In the genomic region with DNA sequence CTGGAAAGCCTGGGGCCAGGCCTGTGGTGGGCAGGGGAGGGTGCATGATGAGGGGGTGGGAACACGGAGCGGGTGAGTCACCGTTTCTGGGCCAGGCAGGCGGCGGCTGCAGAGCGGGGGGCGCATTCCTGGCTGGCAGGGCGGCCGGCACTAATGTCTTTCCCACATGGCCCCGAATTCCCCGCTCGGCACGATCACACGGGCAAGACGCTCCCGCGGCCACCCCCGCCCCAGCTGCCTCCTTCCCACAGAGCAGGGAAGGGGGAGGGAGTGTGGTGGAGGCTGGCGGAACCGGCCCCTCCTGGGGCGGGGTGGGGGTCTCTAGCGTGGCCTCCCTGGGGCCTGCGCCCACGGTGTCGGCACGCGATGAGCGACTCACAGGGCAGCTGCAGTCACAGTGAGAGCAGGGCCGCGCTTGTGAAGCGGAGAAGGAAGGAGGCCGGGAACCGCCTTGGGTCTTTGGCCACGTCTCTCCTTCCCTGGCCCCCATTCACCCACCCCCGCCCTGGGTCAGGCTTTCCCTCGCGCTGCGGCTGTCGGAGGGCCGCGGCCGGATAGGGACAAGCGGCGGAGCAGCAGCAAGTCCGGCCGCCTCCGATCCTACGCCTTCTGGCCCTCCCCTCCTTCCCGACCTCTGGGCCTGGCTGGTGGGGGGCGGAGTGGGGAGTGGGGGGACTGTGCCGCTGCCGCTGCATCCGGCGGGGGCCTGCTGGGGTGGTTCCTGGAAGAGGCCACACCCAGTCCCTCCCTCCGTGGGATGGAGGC, we compare ENCODE assay signal across 8 cellular contexts. TPM values are rescaled to one million over a fixed set of nuclear protein-coding genes. Genes with fewer than 3 reads are reported as not detected.
DNase-seq lines count a peak whose midpoint lies in the region; ATAC-seq and TF ChIP-seq lines count a peak whose summit lies in the region.

No MANE protein-coding gene starts in this region.

- H3K18ac ChIP-seq in trophoblast cell (ENCODE audit: low read length): peak overlapping the region; percentile 96

- peak overlapping the region; percentile 85 for H2AFZ ChIP-seq in trophoblast cell (ENCODE audit: insufficient read depth, low read length, poor library complexity)

- H2BK120ac ChIP-seq in trophoblast cell (ENCODE audit: insufficient read depth, low read length, poor library complexity): peak overlapping the region; percentile 99

- peaks cover 29% of the 10 kb centered on the region for H3K4me1 Mint-ChIP-seq in activated naive CD8-positive, alpha-beta T cell treated with anti-CD3 and anti-CD28 coated beads for 36 hours

- intact Hi-C loops in heart right ventricle (cut with DNase I): loop anchor here in 4 of 10 donors (2.0 to 10.0 kb wide), 5 partner anchors 40 to 268 kb away; no protein-coding TSS in a partner anchor

- peak overlapping the region; percentile 97 for H4K8ac ChIP-seq in trophoblast cell (ENCODE audit: low read depth, low read length)

- H3K23ac ChIP-seq in trophoblast cell (ENCODE audit: low read length): no peak overlapping the region

- H3K79me1 ChIP-seq in trophoblast cell (ENCODE audit: low read length): peaks cover 57% of the 10 kb centered on the region

- H3K36me3 ChIP-seq in ES-I3 (ENCODE audit: insufficient read depth, low read length) (no peaks in the 10 kb centered on the region), heart right ventricle (no peaks in the 10 kb centered on the region), trophoblast cell (ENCODE audit: control insufficient read depth in 1 of 2, insufficient read depth in 2 of 2, low read length in 2 of 2) (no peaks in the 10 kb centered on the region)

- H3K27ac Mint-ChIP-seq in activated naive CD8-positive, alpha-beta T cell treated with anti-CD3 and anti-CD28 coated beads for 36 hours: peak overlapping the region; percentile 7

- DNase-seq in Kasumi-1 (lab: John Stamatoyannopoulos, UW): peak; percentile 50 to 53
- peak; percentile 61 for DNase-seq in activated naive CD8-positive, alpha-beta T cell treated with anti-CD3 and anti-CD28 coated beads for 36 hours
- peak; percentile 85 to 87 for DNase-seq in heart right ventricle
- DNase-seq in trophoblast cell: peak in 1 of 2 donors; percentile 35
- no peak for DNase-seq in middle frontal gyrus (ENCODE audit: extremely low spot score, low spot score)
- DNase-seq in NAMALWA (ENCODE audit: low spot score): no peak

- H2BK5ac ChIP-seq in trophoblast cell (ENCODE audit: low read depth, low read length, poor library complexity): peak overlapping the region; percentile 88

- TF ChIP-seq CTCF in heart right ventricle (IDR thresholded peaks at IDR 0.05): no peak

- H3K9me3 Mint-ChIP-seq in activated naive CD8-positive, alpha-beta T cell treated with anti-CD3 and anti-CD28 coated beads for 36 hours: no peaks in the 10 kb centered on the region

- WGBS in heart right ventricle, 2 donors: 16 to 19% methylated on average over 54 to 55 of the region's 55 CpGs
- no CpG with 5 or more reads among the region's 55 CpGs for WGBS in trophoblast cell (ENCODE audit: extremely low coverage, insufficient coverage, insufficient read length)

- H2BK12ac ChIP-seq in trophoblast cell (ENCODE audit: low read length): peak overlapping the region; percentile 100

- peak overlapping the region; percentile 20 to 63 (median 45) for H3K4me3 ChIP-seq in heart right ventricle
- H3K4me3 ChIP-seq in trophoblast cell (ENCODE audit: low read depth, low read length): no peak overlapping the region

- peak overlapping the region; percentile 100 for H4K91ac ChIP-seq in trophoblast cell (ENCODE audit: low read depth, low read length)

- H2AK5ac ChIP-seq in trophoblast cell (ENCODE audit: low read length): peak overlapping the region; percentile 98

- H3K27ac ChIP-seq in heart right ventricle (peak overlapping the region; percentile 87 to 98 (median 90)), trophoblast cell (ENCODE audit: low read depth, low read length) (peak overlapping the region; percentile 100)

- H3K14ac ChIP-seq in trophoblast cell (ENCODE audit: low read length): peak overlapping the region; percentile 95

- peaks cover 0 to 36% (median 0%) of the 10 kb centered on the region in 7 donors for H3K27me3 ChIP-seq in heart right ventricle
- H3K27me3 ChIP-seq in trophoblast cell (ENCODE audit: insufficient read depth, low read length): no peaks in the 10 kb centered on the region

- peaks cover 4% of the 10 kb centered on the region for H3K27me3 Mint-ChIP-seq in activated naive CD8-positive, alpha-beta T cell treated with anti-CD3 and anti-CD28 coated beads for 36 hours

- H4K12ac ChIP-seq in trophoblast cell (ENCODE audit: low read depth, low read length): peak overlapping the region; percentile 78

- peak overlapping the region; percentile 44 for H3K4me3 Mint-ChIP-seq in activated naive CD8-positive, alpha-beta T cell treated with anti-CD3 and anti-CD28 coated beads for 36 hours

- H3K36me3 Mint-ChIP-seq in activated naive CD8-positive, alpha-beta T cell treated with anti-CD3 and anti-CD28 coated beads for 36 hours: peaks cover 1% of the 10 kb centered on the region

- H3K9ac ChIP-seq in ES-I3 (ENCODE audit: low read depth, low read length): peak overlapping the region; percentile 49
- peak overlapping the region; percentile 55 for H3K9ac ChIP-seq in trophoblast cell (ENCODE audit: low read length)

- ATAC-seq in heart right ventricle (peak; percentile 79 to 90 (median 83)), GM19467 (IDR thresholded peaks at IDR 0.05; ENCODE audit: unreplicated experiment) (no peak)

- H3K4me1 ChIP-seq in ES-I3 (ENCODE audit: insufficient read depth, low read length): peaks cover 41% of the 10 kb centered on the region; the same call in 1 of the 2 replicates
- peaks cover 15 to 78% (median 51%) of the 10 kb centered on the region in 9 donors for H3K4me1 ChIP-seq in heart right ventricle
- peaks cover 55 to 75% of the 10 kb centered on the region in 2 experiments for H3K4me1 ChIP-seq in trophoblast cell (ENCODE audit: control insufficient read depth in 1 of 2, insufficient read depth in 2 of 2, low read length in 2 of 2)

- H3K4me2 ChIP-seq in trophoblast cell (ENCODE audit: low read length): peak overlapping the region; percentile 62

- peaks cover 15% of the 10 kb centered on the region for H3K79me2 ChIP-seq in trophoblast cell (ENCODE audit: control insufficient read depth, insufficient read depth, low read length, poor library complexity)

- H3K9me3 ChIP-seq in ES-I3 (ENCODE audit: control insufficient read depth, insufficient read depth, low read length) (no peaks in the 10 kb centered on the region), heart right ventricle (no peaks in the 10 kb centered on the region), trophoblast cell (ENCODE audit: insufficient read depth, low read depth, low read length) (peaks cover 2% of the 10 kb centered on the region)

- H3K4ac ChIP-seq in trophoblast cell (ENCODE audit: low read depth, low read length): peak overlapping the region; percentile 97

RNA-seq across cellular contexts. Expression of a gene that starts 48.9 kb away (rescaled TPM):
- 1 to 10 TPM; 1.3 to 2.0 TPM for total RNA-seq in activated naive CD8-positive, alpha-beta T cell treated with anti-CD3 and anti-CD28 coated beads for 36 hours
- 10 to 100 TPM; 30.7 to 51.6 (median 37.9) TPM for total RNA-seq in heart right ventricle
- 10 to 100 TPM; 28.7 to 31.4 TPM for polyA plus RNA-seq in heart right ventricle
- polyA plus RNA-seq in trophoblast cell (2013): 101 and 105 TPM in 2 replicates

Comparison
In these comparisons a context has a peak if more than half of its experiments do, and no peak if none do; other contexts are left out.
1. DNase-seq: peak in Kasumi-1 (2 of 2), activated naive CD8-positive, alpha-beta T cell treated with anti-CD3 and anti-CD28 coated beads for 36 hours (single experiment) and heart right ventricle (2 of 2); none in middle frontal gyrus (single experiment) and NAMALWA (single experiment).
2. RNA of a gene that starts 48.9 kb away (total RNA-seq): 30.7 to 51.6 TPM in heart right ventricle; 1.3 to 2.0 TPM in activated naive CD8-positive, alpha-beta T cell treated with anti-CD3 and anti-CD28 coated beads for 36 hours; every median in the first group is over 10 times any median in the second.